ENCODE assay signal across 25 cellular contexts in the genomic region with DNA sequence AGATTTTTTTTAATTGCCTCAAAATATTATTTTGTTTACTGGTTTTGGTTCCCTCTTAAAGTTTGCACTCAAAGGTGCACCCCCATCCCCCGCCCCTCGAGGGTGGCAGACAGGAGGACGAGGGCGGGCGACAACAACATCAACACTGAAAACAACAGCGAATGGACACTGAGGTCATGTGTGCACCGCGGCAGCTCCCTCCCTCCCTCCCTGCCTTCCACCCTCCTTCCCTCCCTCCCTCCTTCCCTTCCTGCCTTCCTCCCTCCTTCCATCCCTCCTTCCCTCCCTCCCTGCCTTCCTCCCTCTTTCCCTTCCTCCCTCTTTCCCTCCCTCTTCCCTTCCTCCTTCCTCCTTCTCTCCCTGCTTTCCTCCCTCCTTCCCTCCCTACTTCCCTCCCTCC. TPM values are rescaled to one million over a fixed set of nuclear protein-coding genes. Genes with fewer than 3 reads are reported as not detected.
DNase-seq lines count a peak whose midpoint lies in the region; ATAC-seq and TF ChIP-seq lines count a peak whose summit lies in the region.
"Had no signal": no experiment of that assay in that cellular context is flagged by ENCODE, and none has a peak within 500 bp of the region (broad histone marks: within the 10 kb centered on the region; RNA-seq: fewer than 3 reads in every experiment).

No MANE protein-coding gene starts in this region.

- no peaks in the 10 kb centered on the region for H3K9me3 Mint-ChIP-seq in activated naive CD4-positive, alpha-beta T cell treated with anti-CD3 and anti-CD28 coated beads, Interleukin-2, amount 50 U/mL, for 72 hours
- H3K9me3 Mint-ChIP-seq: H9 had no signal

- no peaks in the 10 kb centered on the region for H3K36me3 Mint-ChIP-seq in activated naive CD4-positive, alpha-beta T cell treated with anti-CD3 and anti-CD28 coated beads, Interleukin-2, amount 50 U/mL, for 72 hours

- no peaks in the 10 kb centered on the region for H3K27me3 ChIP-seq in layer of hippocampus (ENCODE audit: control insufficient read depth, insufficient read depth, low read length)

- TF ChIP-seq CTCF in GM13977 (IDR thresholded peaks at IDR 0.05; ENCODE audit: extremely low read depth, insufficient read depth, missing control alignments): no peak

- no peak for ATAC-seq in activated naive CD4-positive, alpha-beta T cell treated with anti-CD3 and anti-CD28 coated beads, Interleukin-2, amount 50 U/mL, for 72 hours
- no peak for ATAC-seq in GM21737 (IDR thresholded peaks at IDR 0.05; ENCODE audit: unreplicated experiment)

- in situ Hi-C loops in GM13977 (cut with MboI; ENCODE audit: low pct_unique_long_range_greater_than_20kb, low sequenced_read_pairs, unreplicated experiment): loop anchor here (25.0 kb wide), 1 partner anchor 111 kb away; no protein-coding TSS in a partner anchor

- DNase-seq in NCI-H2171 treated with DMSO at 0.1 percent for 48 hours (lab: John Stamatoyannopoulos, UW) (peak; percentile 35), NCI-H2171 (lab: John Stamatoyannopoulos, UW) (no peak), superior temporal gyrus (ENCODE audit: extremely low spot score) (peak; percentile 40), GM13977 (ENCODE audit: low spot score) (no peak)
- DNase-seq in activated naive CD4-positive, alpha-beta T cell treated with anti-CD3 and anti-CD28 coated beads, Interleukin-2, amount 50 U/mL, for 72 hours (ENCODE audit: low spot score in 2 of 2): no peak
- DNase-seq: 8988T, Calu3, DMS153, HFFc6, Kasumi-1, NCI-H1092 treated with DMSO at 0.1 percent for 48 hours, NCI-H1436, NCI-H187, NCI-H446, NCI-H524 treated with DMSO at 0.1 percent for 48 hours, PC-9 had no signal

- no peak overlapping the region for H3K27ac Mint-ChIP-seq in activated naive CD4-positive, alpha-beta T cell treated with anti-CD3 and anti-CD28 coated beads, Interleukin-2, amount 50 U/mL, for 72 hours
- H3K27ac Mint-ChIP-seq: GM23338, H9 had no signal

- H3K27ac ChIP-seq in angular gyrus (ENCODE audit: low read depth, low read length) (peak overlapping the region; percentile 51), layer of hippocampus (ENCODE audit: low read depth, low read length) (peak overlapping the region; percentile 6)

RNA-seq across cellular contexts. Expression of a gene that starts 1.5 kb away (rescaled TPM):
- total RNA-seq in activated naive CD4-positive, alpha-beta T cell treated with anti-CD3 and anti-CD28 coated beads, Interleukin-2, amount 50 U/mL, for 72 hours: under 1 TPM; 0.49 to 0.87 TPM

RNA-seq across cellular contexts. Expression of a gene that starts 16.5 kb away (rescaled TPM):
- total RNA-seq in activated naive CD4-positive, alpha-beta T cell treated with anti-CD3 and anti-CD28 coated beads, Interleukin-2, amount 50 U/mL, for 72 hours: not detected
- total RNA-seq: Daoy, M059J, RPMI7951, SK-MEL-5 had no signal

RNA-seq across cellular contexts. Expression of a gene that starts 52.6 kb away (rescaled TPM):
- 1 to 10 TPM; 2.3 to 3.3 TPM for total RNA-seq in activated naive CD4-positive, alpha-beta T cell treated with anti-CD3 and anti-CD28 coated beads, Interleukin-2, amount 50 U/mL, for 72 hours

Comparison
In these comparisons a context has a peak if more than half of its experiments do, and no peak if none do; other contexts are left out.
1. DNase-seq: peak in NCI-H2171 treated with DMSO at 0.1 percent for 48 hours (single experiment) and superior temporal gyrus (single experiment); none in NCI-H2171 (single experiment), GM13977 (single experiment) and activated naive CD4-positive, alpha-beta T cell treated with anti-CD3 and anti-CD28 coated beads, Interleukin-2, amount 50 U/mL, for 72 hours (0 of 2).